In genomic region chr16:57471852-57472664, GRCh38 we compare ENCODE assay signal across 1 cellular context.
TF ChIP-seq lines count a peak whose summit lies in the region.

No MANE protein-coding gene starts in this region.

TF ChIP-seq in HepG2, 621 proteins besides CTCF, POLR2A, EP300 and RAD21 (continues in another document):
- TF ChIP-seq ZZZ3 (CRISPR knock-in tag; IDR thresholded peaks at IDR 0.05; ENCODE audit: borderline replicate concordance) (no peak), ZHX1 (CRISPR knock-in tag; IDR thresholded peaks at IDR 0.05; ENCODE audit: low read depth) (no peak), NFRKB (IDR thresholded peaks at IDR 0.05) (no peak), PBX3 (CRISPR knock-in tag; IDR thresholded peaks at IDR 0.05; ENCODE audit: borderline replicate concordance) (no peak), MNT (IDR thresholded peaks at IDR 0.05) (peak; percentile 6; the same call in 1 of the 2 replicates), HDAC1 (CRISPR knock-in tag; IDR thresholded peaks at IDR 0.05) (peak; percentile 77), PAF1 (CRISPR knock-in tag; IDR thresholded peaks at IDR 0.05) (no peak), ZNF446 (CRISPR knock-in tag; IDR thresholded peaks at IDR 0.05) (no peak), ZBTB25 (CRISPR knock-in tag; IDR thresholded peaks at IDR 0.05) (peak; percentile 27; the same call in 1 of the 2 replicates), RNF219 (CRISPR knock-in tag; IDR thresholded peaks at IDR 0.05) (no peak), HMGA1 (CRISPR knock-in tag; conservative IDR thresholded peaks at IDR 0.05) (no peak), JUNB (CRISPR knock-in tag; IDR thresholded peaks at IDR 0.05; ENCODE audit: borderline replicate concordance) (no peak), SRY (CRISPR knock-in tag; IDR thresholded peaks at IDR 0.05) (peak; percentile 50; the same call in 1 of the 2 replicates), FOXA3 (CRISPR knock-in tag; IDR thresholded peaks at IDR 0.05) (peak; percentile 73), ZNF530 (CRISPR knock-in tag; IDR thresholded peaks at IDR 0.05; ENCODE audit: low read depth) (no peak), PPARG (CRISPR knock-in tag; conservative IDR thresholded peaks at IDR 0.05) (no peak), MTERF4 (CRISPR knock-in tag; IDR thresholded peaks at IDR 0.05) (no peak), MIXL1 (CRISPR knock-in tag; IDR thresholded peaks at IDR 0.05) (peak; percentile 70; the same call in 1 of the 2 replicates), NR1H2 (CRISPR knock-in tag; IDR thresholded peaks at IDR 0.05; ENCODE audit: borderline replicate concordance, low read depth) (no peak), HNF1B (CRISPR knock-in tag; IDR thresholded peaks at IDR 0.05) (peak; percentile 85; the same call in 1 of the 2 replicates), ZBTB1 (CRISPR knock-in tag; IDR thresholded peaks at IDR 0.05; ENCODE audit: borderline replicate concordance) (no peak), ZFP62 (CRISPR knock-in tag; IDR thresholded peaks at IDR 0.05) (no peak), HIC2 (CRISPR knock-in tag; IDR thresholded peaks at IDR 0.05; ENCODE audit: low read depth) (peak; percentile 34; the same call in 1 of the 2 replicates), ZNF512B (CRISPR knock-in tag; IDR thresholded peaks at IDR 0.05; ENCODE audit: borderline replicate concordance) (no peak), SMC3 (IDR thresholded peaks at IDR 0.05; ENCODE audit: low read length) (no peak), SP5 (CRISPR knock-in tag; IDR thresholded peaks at IDR 0.05; ENCODE audit: borderline replicate concordance, low read depth) (peak; percentile 87), PRDM15 (CRISPR knock-in tag; IDR thresholded peaks at IDR 0.05) (no peak), STAT6 (CRISPR knock-in tag; IDR thresholded peaks at IDR 0.05; ENCODE audit: borderline replicate concordance) (peak; percentile 70; the same call in 1 of the 2 replicates)
